ENCODE assay signal across 1 cellular context in genomic region chr19:55585658-55586339, GRCh38.
TF ChIP-seq lines count a peak whose summit lies in the region.

No MANE protein-coding gene starts in this region.

TF ChIP-seq in HEK293, 187 proteins besides CTCF, POLR2A, EP300 and RAD21 (continued from another document and continues in another):
- TF ChIP-seq ZSCAN4 (tag by site-specific recombination; IDR thresholded peaks at IDR 0.05) (no peak), PRDM10 (tag by site-specific recombination; IDR thresholded peaks at IDR 0.05) (peak; percentile 66), KLF16 (tag by site-specific recombination; IDR thresholded peaks at IDR 0.05) (peak; percentile 32; the same call in 1 of the 2 replicates), KLF10 (tag by site-specific recombination; IDR thresholded peaks at IDR 0.05) (peak; percentile 57), SP3 (tag by site-specific recombination; IDR thresholded peaks at IDR 0.05) (peak; percentile 84), ZNF785 (tag by site-specific recombination; IDR thresholded peaks at IDR 0.05) (no peak), ZNF548 (tag by site-specific recombination; IDR thresholded peaks at IDR 0.05) (no peak), ZNF501 (tag by site-specific recombination; IDR thresholded peaks at IDR 0.05) (no peak), SCRT1 (tag by site-specific recombination; IDR thresholded peaks at IDR 0.05; ENCODE audit: borderline replicate concordance) (no peak), ZNF600 (tag by site-specific recombination; IDR thresholded peaks at IDR 0.05) (peak; percentile 43), PRDM4 (tag by site-specific recombination; IDR thresholded peaks at IDR 0.05) (no peak), SP7 (tag by site-specific recombination; IDR thresholded peaks at IDR 0.05) (peak; percentile 46), ZNF530 (tag by site-specific recombination; IDR thresholded peaks at IDR 0.05; ENCODE audit: low read depth) (no peak), ZNF529 (tag by site-specific recombination; IDR thresholded peaks at IDR 0.05; ENCODE audit: insufficient replicate concordance) (no peak), ZBTB48 (tag by site-specific recombination; IDR thresholded peaks at IDR 0.05) (peak; percentile 24; the same call in 1 of the 2 replicates), ZNF2 (tag by site-specific recombination; IDR thresholded peaks at IDR 0.05) (no peak), ZIC2 (tag by site-specific recombination; IDR thresholded peaks at IDR 0.05) (peak; percentile 58), ZNF391 (tag by site-specific recombination; IDR thresholded peaks at IDR 0.05; ENCODE audit: borderline replicate concordance, low read depth) (no peak; the same call in 1 of the 2 replicates), ZNF37A (tag by site-specific recombination; IDR thresholded peaks at IDR 0.05) (no peak), KLF9 (tag by site-specific recombination; IDR thresholded peaks at IDR 0.05; ENCODE audit: low read depth) (peak; percentile 62), ZNF292 (tag by site-specific recombination; IDR thresholded peaks at IDR 0.05; ENCODE audit: borderline replicate concordance, low read depth) (no peak), ZNF404 (tag by site-specific recombination; IDR thresholded peaks at IDR 0.05) (no peak), ZNF148 (tag by site-specific recombination; IDR thresholded peaks at IDR 0.05; ENCODE audit: borderline replicate concordance) (no peak), ZNF302 (tag by site-specific recombination; IDR thresholded peaks at IDR 0.05; ENCODE audit: low read depth) (no peak), REST (tag by site-specific recombination; IDR thresholded peaks at IDR 0.05) (no peak), ZNF366 (tag by site-specific recombination; conservative IDR thresholded peaks at IDR 0.05) (peak; percentile 23; the same call in 1 of the 2 replicates), ZNF639 (tag by site-specific recombination; IDR thresholded peaks at IDR 0.05) (no peak), YY1 (tag by site-specific recombination; IDR thresholded peaks at IDR 0.05) (no peak), ZBTB44 (tag by site-specific recombination; IDR thresholded peaks at IDR 0.05) (no peak), ZNF768 (tag by site-specific recombination; IDR thresholded peaks at IDR 0.05) (no peak), ZSCAN30 (tag by site-specific recombination; IDR thresholded peaks at IDR 0.05) (no peak), ZBTB7A (tag by site-specific recombination; IDR thresholded peaks at IDR 0.05; ENCODE audit: low read depth) (0 out of 2 replicates have a peak, but pooled peaks have one; percentile 22), ZFP41 (tag by site-specific recombination; IDR thresholded peaks at IDR 0.05; ENCODE audit: borderline replicate concordance) (no peak), WT1 (tag by site-specific recombination; IDR thresholded peaks at IDR 0.05) (peak; percentile 48; the same call in 1 of the 2 replicates), ZNF623 (tag by site-specific recombination; IDR thresholded peaks at IDR 0.05) (peak; percentile 98), ZNF426 (tag by site-specific recombination; IDR thresholded peaks at IDR 0.05) (no peak), KLF17 (tag by site-specific recombination; IDR thresholded peaks at IDR 0.05) (peak; percentile 26; the same call in 1 of the 2 replicates), ZBTB10 (tag by site-specific recombination; IDR thresholded peaks at IDR 0.05) (peak; percentile 97), ZNF843 (tag by site-specific recombination; IDR thresholded peaks at IDR 0.05) (0 out of 2 replicates have a peak, but pooled peaks have one; percentile 16), TCF7L2 (IDR thresholded peaks at IDR 0.05; ENCODE audit: borderline replicate concordance, low read depth, low read length) (no peak), ZNF777 (tag by site-specific recombination; IDR thresholded peaks at IDR 0.05; ENCODE audit: borderline replicate concordance) (0 out of 2 replicates have a peak, but pooled peaks have one; percentile 16)
